Comparison of ENCODE assay signal across 1 cellular context in the genomic region with DNA sequence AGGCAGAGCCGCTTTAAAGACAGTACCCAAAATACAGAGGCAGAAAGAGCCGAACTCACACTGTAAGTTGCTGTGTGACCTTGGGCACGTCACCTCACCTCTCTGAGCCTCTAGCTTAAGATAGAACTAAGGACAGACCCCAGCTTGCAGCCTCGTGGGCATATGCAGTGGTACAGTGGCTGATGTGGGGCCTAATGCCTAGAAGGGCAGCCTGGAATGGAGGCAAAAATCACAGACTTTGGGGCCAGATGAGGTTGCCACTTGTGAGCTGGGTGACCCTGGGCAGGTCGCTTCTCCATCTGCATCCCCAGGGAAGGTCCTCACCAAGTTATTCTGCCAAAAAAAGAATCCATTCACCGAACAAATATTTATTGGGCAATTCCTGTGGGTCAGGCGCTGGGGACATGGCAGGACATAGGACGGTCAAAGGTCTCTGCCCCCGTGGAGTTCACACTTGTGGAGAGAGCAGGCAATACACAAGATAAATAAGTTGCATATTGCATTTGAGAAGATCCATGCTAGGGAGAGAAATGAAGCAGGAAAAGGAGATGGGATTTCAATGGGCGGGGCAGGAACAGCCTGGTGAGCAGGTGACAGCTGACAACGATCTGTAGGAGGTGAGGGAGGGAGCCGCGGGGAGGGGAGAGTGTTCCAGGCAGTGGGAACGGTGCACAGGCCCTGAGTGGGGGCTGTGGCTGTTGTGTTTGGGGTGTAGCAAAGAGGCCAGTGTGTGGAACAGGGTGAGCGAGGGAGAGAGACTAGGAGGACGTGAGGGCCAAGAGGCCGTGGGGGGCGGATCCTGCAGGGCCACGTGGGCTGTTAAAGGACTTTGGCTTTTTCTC.
A peak's percentile ranks its signal among the peaks of the same experiment; 100 is the strongest.
TF ChIP-seq lines count a peak whose summit lies in the region.

No MANE protein-coding gene starts in this region.

TF ChIP-seq in HEK293, 187 proteins besides CTCF, POLR2A, EP300 and RAD21 (continued from another document and continues in another):
- TF ChIP-seq, protein P1, sequence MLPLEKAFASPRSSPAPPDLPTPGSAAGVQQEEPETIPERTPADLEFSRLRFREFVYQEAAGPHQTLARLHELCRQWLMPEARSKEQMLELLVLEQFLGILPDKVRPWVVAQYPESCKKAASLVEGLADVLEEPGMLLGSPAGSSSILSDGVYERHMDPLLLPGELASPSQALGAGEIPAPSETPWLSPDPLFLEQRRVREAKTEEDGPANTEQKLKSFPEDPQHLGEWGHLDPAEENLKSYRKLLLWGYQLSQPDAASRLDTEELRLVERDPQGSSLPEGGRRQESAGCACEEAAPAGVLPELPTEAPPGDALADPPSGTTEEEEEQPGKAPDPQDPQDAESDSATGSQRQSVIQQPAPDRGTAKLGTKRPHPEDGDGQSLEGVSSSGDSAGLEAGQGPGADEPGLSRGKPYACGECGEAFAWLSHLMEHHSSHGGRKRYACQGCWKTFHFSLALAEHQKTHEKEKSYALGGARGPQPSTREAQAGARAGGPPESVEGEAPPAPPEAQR (tag by site-specific recombination; IDR thresholded peaks at IDR 0.05), result no peak
- TF ChIP-seq ZNF707 (tag by site-specific recombination; IDR thresholded peaks at IDR 0.05), result no peak
- no peak for TF ChIP-seq ZBTB21 (tag by site-specific recombination; IDR thresholded peaks at IDR 0.05)
- no peak for TF ChIP-seq ZNF660 (tag by site-specific recombination; IDR thresholded peaks at IDR 0.05)
- TF ChIP-seq, protein P2, sequence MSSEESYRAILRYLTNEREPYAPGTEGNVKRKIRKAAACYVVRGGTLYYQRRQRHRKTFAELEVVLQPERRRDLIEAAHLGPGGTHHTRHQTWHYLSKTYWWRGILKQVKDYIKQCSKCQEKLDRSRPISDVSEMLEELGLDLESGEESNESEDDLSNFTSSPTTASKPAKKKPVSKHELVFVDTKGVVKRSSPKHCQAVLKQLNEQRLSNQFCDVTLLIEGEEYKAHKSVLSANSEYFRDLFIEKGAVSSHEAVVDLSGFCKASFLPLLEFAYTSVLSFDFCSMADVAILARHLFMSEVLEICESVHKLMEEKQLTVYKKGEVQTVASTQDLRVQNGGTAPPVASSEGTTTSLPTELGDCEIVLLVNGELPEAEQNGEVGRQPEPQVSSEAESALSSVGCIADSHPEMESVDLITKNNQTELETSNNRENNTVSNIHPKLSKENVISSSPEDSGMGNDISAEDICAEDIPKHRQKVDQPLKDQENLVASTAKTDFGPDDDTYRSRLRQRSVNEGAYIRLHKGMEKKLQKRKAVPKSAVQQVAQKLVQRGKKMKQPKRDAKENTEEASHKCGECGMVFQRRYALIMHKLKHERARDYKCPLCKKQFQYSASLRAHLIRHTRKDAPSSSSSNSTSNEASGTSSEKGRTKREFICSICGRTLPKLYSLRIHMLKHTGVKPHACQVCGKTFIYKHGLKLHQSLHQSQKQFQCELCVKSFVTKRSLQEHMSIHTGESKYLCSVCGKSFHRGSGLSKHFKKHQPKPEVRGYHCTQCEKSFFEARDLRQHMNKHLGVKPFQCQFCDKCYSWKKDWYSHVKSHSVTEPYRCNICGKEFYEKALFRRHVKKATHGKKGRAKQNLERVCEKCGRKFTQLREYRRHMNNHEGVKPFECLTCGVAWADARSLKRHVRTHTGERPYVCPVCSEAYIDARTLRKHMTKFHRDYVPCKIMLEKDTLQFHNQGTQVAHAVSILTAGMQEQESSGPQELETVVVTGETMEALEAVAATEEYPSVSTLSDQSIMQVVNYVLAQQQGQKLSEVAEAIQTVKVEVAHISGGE (tag by site-specific recombination; conservative IDR thresholded peaks at IDR 0.05; ENCODE audit: low read depth), result no peak
- peak; percentile 82 for TF ChIP-seq EGR2 (tag by site-specific recombination; IDR thresholded peaks at IDR 0.05; ENCODE audit: low read depth)
- no peak for TF ChIP-seq MZF1 (tag by site-specific recombination; IDR thresholded peaks at IDR 0.05; ENCODE audit: borderline replicate concordance)
- TF ChIP-seq ZNF571 (tag by site-specific recombination; IDR thresholded peaks at IDR 0.05), result no peak
- TF ChIP-seq ZFP41 (tag by site-specific recombination; IDR thresholded peaks at IDR 0.05; ENCODE audit: borderline replicate concordance), result no peak
- TF ChIP-seq, protein P3, sequence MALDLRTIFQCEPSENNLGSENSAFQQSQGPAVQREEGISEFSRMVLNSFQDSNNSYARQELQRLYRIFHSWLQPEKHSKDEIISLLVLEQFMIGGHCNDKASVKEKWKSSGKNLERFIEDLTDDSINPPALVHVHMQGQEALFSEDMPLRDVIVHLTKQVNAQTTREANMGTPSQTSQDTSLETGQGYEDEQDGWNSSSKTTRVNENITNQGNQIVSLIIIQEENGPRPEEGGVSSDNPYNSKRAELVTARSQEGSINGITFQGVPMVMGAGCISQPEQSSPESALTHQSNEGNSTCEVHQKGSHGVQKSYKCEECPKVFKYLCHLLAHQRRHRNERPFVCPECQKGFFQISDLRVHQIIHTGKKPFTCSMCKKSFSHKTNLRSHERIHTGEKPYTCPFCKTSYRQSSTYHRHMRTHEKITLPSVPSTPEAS (tag by site-specific recombination; IDR thresholded peaks at IDR 0.05), result no peak
- no peak for TF ChIP-seq ZNF211 (tag by site-specific recombination; IDR thresholded peaks at IDR 0.05; ENCODE audit: low read depth)
- TF ChIP-seq ZNF521 (tag by site-specific recombination; IDR thresholded peaks at IDR 0.05), result no peak
- TF ChIP-seq, protein P4, sequence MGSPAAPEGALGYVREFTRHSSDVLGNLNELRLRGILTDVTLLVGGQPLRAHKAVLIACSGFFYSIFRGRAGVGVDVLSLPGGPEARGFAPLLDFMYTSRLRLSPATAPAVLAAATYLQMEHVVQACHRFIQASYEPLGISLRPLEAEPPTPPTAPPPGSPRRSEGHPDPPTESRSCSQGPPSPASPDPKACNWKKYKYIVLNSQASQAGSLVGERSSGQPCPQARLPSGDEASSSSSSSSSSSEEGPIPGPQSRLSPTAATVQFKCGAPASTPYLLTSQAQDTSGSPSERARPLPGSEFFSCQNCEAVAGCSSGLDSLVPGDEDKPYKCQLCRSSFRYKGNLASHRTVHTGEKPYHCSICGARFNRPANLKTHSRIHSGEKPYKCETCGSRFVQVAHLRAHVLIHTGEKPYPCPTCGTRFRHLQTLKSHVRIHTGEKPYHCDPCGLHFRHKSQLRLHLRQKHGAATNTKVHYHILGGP (tag by site-specific recombination; IDR thresholded peaks at IDR 0.05), result no peak
- TF ChIP-seq ZIC2 (tag by site-specific recombination; IDR thresholded peaks at IDR 0.05), result peak; percentile 90
- no peak for TF ChIP-seq HOXC10 (CRISPR knock-in tag; IDR thresholded peaks at IDR 0.05)
- TF ChIP-seq ZNF791 (tag by site-specific recombination; IDR thresholded peaks at IDR 0.05), result no peak
- no peak for TF ChIP-seq KLF9 (tag by site-specific recombination; IDR thresholded peaks at IDR 0.05; ENCODE audit: low read depth)
- TF ChIP-seq, protein P5, sequence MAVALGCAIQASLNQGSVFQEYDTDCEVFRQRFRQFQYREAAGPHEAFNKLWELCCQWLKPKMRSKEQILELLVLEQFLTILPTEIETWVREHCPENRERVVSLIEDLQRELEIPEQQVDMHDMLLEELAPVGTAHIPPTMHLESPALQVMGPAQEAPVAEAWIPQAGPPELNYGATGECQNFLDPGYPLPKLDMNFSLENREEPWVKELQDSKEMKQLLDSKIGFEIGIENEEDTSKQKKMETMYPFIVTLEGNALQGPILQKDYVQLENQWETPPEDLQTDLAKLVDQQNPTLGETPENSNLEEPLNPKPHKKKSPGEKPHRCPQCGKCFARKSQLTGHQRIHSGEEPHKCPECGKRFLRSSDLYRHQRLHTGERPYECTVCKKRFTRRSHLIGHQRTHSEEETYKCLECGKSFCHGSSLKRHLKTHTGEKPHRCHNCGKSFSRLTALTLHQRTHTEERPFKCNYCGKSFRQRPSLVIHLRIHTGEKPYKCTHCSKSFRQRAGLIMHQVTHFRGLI (tag by site-specific recombination; IDR thresholded peaks at IDR 0.05), result no peak
- no peak for TF ChIP-seq ZNF530 (tag by site-specific recombination; IDR thresholded peaks at IDR 0.05; ENCODE audit: low read depth)
- TF ChIP-seq MEIS1 (CRISPR knock-in tag; IDR thresholded peaks at IDR 0.05; ENCODE audit: borderline replicate concordance), result no peak
- TF ChIP-seq GLIS1 (tag by site-specific recombination; IDR thresholded peaks at IDR 0.05), result peak; percentile 53
- no peak for TF ChIP-seq ZNF664 (tag by site-specific recombination; IDR thresholded peaks at IDR 0.05)
- TF ChIP-seq, protein P6, sequence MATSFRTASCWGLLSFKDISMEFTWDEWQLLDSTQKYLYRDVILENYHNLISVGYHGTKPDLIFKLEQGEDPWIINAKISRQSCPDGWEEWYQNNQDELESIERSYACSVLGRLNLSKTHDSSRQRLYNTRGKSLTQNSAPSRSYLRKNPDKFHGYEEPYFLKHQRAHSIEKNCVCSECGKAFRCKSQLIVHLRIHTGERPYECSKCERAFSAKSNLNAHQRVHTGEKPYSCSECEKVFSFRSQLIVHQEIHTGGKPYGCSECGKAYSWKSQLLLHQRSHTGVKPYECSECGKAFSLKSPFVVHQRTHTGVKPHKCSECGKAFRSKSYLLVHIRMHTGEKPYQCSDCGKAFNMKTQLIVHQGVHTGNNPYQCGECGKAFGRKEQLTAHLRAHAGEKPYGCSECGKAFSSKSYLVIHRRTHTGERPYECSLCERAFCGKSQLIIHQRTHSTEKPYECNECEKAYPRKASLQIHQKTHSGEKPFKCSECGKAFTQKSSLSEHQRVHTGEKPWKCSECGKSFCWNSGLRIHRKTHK (tag by site-specific recombination; IDR thresholded peaks at IDR 0.05), result no peak
- no peak for TF ChIP-seq HOXA7 (CRISPR knock-in tag; IDR thresholded peaks at IDR 0.05; ENCODE audit: borderline replicate concordance)
- TF ChIP-seq ZNF202 (tag by site-specific recombination; IDR thresholded peaks at IDR 0.05; ENCODE audit: borderline replicate concordance), result no peak
- no peak for TF ChIP-seq ZNF48 (tag by site-specific recombination; IDR thresholded peaks at IDR 0.05)
- TF ChIP-seq, protein P7, sequence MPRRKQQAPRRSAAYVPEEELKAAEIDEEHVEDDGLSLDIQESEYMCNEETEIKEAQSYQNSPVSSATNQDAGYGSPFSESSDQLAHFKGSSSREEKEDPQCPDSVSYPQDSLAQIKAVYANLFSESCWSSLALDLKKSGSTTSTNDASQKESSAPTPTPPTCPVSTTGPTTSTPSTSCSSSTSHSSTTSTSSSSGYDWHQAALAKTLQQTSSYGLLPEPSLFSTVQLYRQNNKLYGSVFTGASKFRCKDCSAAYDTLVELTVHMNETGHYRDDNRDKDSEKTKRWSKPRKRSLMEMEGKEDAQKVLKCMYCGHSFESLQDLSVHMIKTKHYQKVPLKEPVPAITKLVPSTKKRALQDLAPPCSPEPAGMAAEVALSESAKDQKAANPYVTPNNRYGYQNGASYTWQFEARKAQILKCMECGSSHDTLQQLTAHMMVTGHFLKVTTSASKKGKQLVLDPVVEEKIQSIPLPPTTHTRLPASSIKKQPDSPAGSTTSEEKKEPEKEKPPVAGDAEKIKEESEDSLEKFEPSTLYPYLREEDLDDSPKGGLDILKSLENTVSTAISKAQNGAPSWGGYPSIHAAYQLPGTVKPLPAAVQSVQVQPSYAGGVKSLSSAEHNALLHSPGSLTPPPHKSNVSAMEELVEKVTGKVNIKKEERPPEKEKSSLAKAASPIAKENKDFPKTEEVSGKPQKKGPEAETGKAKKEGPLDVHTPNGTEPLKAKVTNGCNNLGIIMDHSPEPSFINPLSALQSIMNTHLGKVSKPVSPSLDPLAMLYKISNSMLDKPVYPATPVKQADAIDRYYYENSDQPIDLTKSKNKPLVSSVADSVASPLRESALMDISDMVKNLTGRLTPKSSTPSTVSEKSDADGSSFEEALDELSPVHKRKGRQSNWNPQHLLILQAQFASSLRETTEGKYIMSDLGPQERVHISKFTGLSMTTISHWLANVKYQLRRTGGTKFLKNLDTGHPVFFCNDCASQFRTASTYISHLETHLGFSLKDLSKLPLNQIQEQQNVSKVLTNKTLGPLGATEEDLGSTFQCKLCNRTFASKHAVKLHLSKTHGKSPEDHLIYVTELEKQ (tag by site-specific recombination; IDR thresholded peaks at IDR 0.05; ENCODE audit: borderline replicate concordance), result no peak
- no peak for TF ChIP-seq ZNF596 (tag by site-specific recombination; IDR thresholded peaks at IDR 0.05)
- TF ChIP-seq YY1 (tag by site-specific recombination; IDR thresholded peaks at IDR 0.05), result no peak
- no peak for TF ChIP-seq ZNF670 (tag by site-specific recombination; IDR thresholded peaks at IDR 0.05; ENCODE audit: low read depth)
- TF ChIP-seq, protein P8, sequence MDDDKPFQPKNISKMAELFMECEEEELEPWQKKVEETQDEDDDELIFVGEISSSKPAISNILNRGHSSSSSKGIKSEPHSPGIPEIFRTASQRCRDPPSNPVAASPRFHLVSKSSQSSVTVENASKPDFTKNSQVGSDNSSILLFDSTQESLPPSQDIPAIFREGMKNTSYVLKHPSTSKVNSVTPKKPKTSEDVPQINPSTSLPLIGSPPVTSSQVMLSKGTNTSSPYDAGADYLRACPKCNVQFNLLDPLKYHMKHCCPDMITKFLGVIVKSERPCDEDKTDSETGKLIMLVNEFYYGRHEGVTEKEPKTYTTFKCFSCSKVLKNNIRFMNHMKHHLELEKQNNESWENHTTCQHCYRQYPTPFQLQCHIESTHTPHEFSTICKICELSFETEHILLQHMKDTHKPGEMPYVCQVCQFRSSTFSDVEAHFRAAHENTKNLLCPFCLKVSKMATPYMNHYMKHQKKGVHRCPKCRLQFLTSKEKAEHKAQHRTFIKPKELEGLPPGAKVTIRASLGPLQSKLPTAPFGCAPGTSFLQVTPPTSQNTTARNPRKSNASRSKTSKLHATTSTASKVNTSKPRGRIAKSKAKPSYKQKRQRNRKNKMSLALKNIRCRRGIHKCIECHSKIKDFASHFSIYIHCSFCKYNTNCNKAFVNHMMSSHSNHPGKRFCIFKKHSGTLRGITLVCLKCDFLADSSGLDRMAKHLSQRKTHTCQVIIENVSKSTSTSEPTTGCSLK (tag by site-specific recombination; IDR thresholded peaks at IDR 0.05), result no peak
- TF ChIP-seq ZNF2 (tag by site-specific recombination; IDR thresholded peaks at IDR 0.05), result no peak
- TF ChIP-seq GLI2 (tag by site-specific recombination; IDR thresholded peaks at IDR 0.05; ENCODE audit: borderline replicate concordance, low read depth), result no peak
- TF ChIP-seq GLIS2 (tag by site-specific recombination; IDR thresholded peaks at IDR 0.05), result peak; percentile 60
